8 cellular contexts compared by ENCODE assay signal in genomic region chr3:53131136-53131495, GRCh38. TPM values are rescaled to one million over a fixed set of nuclear protein-coding genes. Genes with fewer than 3 reads are reported as not detected.
DNase-seq lines count a peak whose midpoint lies in the region; FAIRE-seq and TF ChIP-seq lines count a peak whose summit lies in the region.

No MANE protein-coding gene starts in this region.

- peak overlapping the region in 1 of 2 experiments; percentile 43 for H2BK12ac ChIP-seq in mesenchymal stem cell (ENCODE audit: low read length in 2 of 2)

- no peaks in the 10 kb centered on the region for H3K27me3 Mint-ChIP-seq in activated naive CD4-positive, alpha-beta T cell treated with anti-CD3 and anti-CD28 coated beads, Interleukin-2, amount 50 U/mL, for 24 hours
- H3K27me3 Mint-ChIP-seq in astrocyte (ENCODE audit: low read depth, unreplicated experiment) (peaks cover 3% of the 10 kb centered on the region), type B pancreatic cell (no peaks in the 10 kb centered on the region)

- peak overlapping the region; percentile 95 for H2AFZ ChIP-seq in astrocyte (ENCODE audit: low read depth, low read length)
- H2AFZ ChIP-seq in mesenchymal stem cell (ENCODE audit: low read depth, low read length): peak overlapping the region; percentile 56

- H3K36me3 ChIP-seq in astrocyte (ENCODE audit: insufficient read depth, low read length): no peaks in the 10 kb centered on the region
- H3K36me3 ChIP-seq in mesenchymal stem cell (ENCODE audit: control insufficient read depth in 1 of 2, insufficient read depth in 2 of 2, low read depth in 1 of 2, low read length in 2 of 2): peaks cover 0 to 11% of the 10 kb centered on the region in 2 experiments

- H3K36me3 Mint-ChIP-seq in activated naive CD4-positive, alpha-beta T cell treated with anti-CD3 and anti-CD28 coated beads, Interleukin-2, amount 50 U/mL, for 24 hours: no peaks in the 10 kb centered on the region
- no peaks in the 10 kb centered on the region for H3K36me3 Mint-ChIP-seq in astrocyte (ENCODE audit: low read depth, unreplicated experiment)
- no peaks in the 10 kb centered on the region for H3K36me3 Mint-ChIP-seq in type B pancreatic cell

- 97% methylated on average over 4 of the region's 4 CpGs for WGBS in mesenchymal stem cell

- H3K4me1 ChIP-seq in astrocyte (ENCODE audit: insufficient read depth, low read length) (peaks cover 16% of the 10 kb centered on the region), mesenchymal stem cell (ENCODE audit: control insufficient read depth, insufficient read depth, low read depth, low read length) (peaks cover 4% of the 10 kb centered on the region)

- H2AK5ac ChIP-seq in mesenchymal stem cell (ENCODE audit: low read length, severe bottlenecking): peak overlapping the region; percentile 12

- H4K20me1 ChIP-seq in astrocyte (ENCODE audit: insufficient read depth, low read length): no peaks in the 10 kb centered on the region

- FAIRE-seq in astrocyte (lab: Jason Lieb, UNC): no peak

- no peak for DNase-seq in activated naive CD4-positive, alpha-beta T cell treated with anti-CD3 and anti-CD28 coated beads, Interleukin-2, amount 50 U/mL, for 16 hours
- DNase-seq in astrocyte (ENCODE audit: low read depth) (no peak), mesenchymal stem cell (no peak), type B pancreatic cell (ENCODE audit: extremely low spot score, unreplicated experiment) (no peak), COLO829 (ENCODE audit: low spot score) (no peak), AG08395 (ENCODE audit: low spot score) (no peak), NCI-H1694 treated with DMSO at 0.1 percent for 48 hours (lab: John Stamatoyannopoulos, UW) (no peak)

- peaks cover 24% of the 10 kb centered on the region for H3K4me1 Mint-ChIP-seq in activated naive CD4-positive, alpha-beta T cell treated with anti-CD3 and anti-CD28 coated beads, Interleukin-2, amount 50 U/mL, for 24 hours
- H3K4me1 Mint-ChIP-seq in astrocyte (ENCODE audit: low read depth, unreplicated experiment): peaks cover 19% of the 10 kb centered on the region
- peaks cover 22% of the 10 kb centered on the region for H3K4me1 Mint-ChIP-seq in type B pancreatic cell (ENCODE audit: unreplicated experiment)

- H3K23ac ChIP-seq in mesenchymal stem cell (ENCODE audit: low read length in 2 of 2): no peak overlapping the region

- H3K27ac ChIP-seq in astrocyte (ENCODE audit: low read depth, low read length) (peak overlapping the region; percentile 90), mesenchymal stem cell (ENCODE audit: low read length, poor library complexity, severe bottlenecking) (no peak overlapping the region)

- peak overlapping the region; percentile 22 for H4K91ac ChIP-seq in mesenchymal stem cell (ENCODE audit: low read length)

- H2BK120ac ChIP-seq in mesenchymal stem cell (ENCODE audit: low read depth, low read length): no peak overlapping the region

- H3K9ac ChIP-seq in astrocyte (ENCODE audit: low read length): peak overlapping the region; percentile 94
- H3K9ac ChIP-seq in mesenchymal stem cell (ENCODE audit: low read length): peak overlapping the region; percentile 93

- H4K8ac ChIP-seq in mesenchymal stem cell (ENCODE audit: low read length): peak overlapping the region; percentile 73

- H3K4me2 ChIP-seq in astrocyte (ENCODE audit: low read length) (peak overlapping the region; percentile 94), mesenchymal stem cell (ENCODE audit: low read length, poor library complexity, severe bottlenecking) (no peak overlapping the region)

- H2BK5ac ChIP-seq in mesenchymal stem cell (ENCODE audit: low read depth, low read length, poor library complexity, severe bottlenecking): no peak overlapping the region

- H3K9me3 ChIP-seq in astrocyte (ENCODE audit: insufficient read depth, low read depth, low read length) (no peaks in the 10 kb centered on the region), mesenchymal stem cell (ENCODE audit: control insufficient read depth, low read length) (no peaks in the 10 kb centered on the region)

- peaks cover 16% of the 10 kb centered on the region for H3K79me1 ChIP-seq in mesenchymal stem cell (replicated peaks; ENCODE audit: low read length, poor library complexity, severe bottlenecking)

- H2BK15ac ChIP-seq in mesenchymal stem cell (ENCODE audit: low read depth, poor library complexity, severe bottlenecking): no peak overlapping the region

- no peak overlapping the region for H3K4me3 ChIP-seq in astrocyte (ENCODE audit: insufficient read depth, low read depth, low read length)
- H3K4me3 ChIP-seq in mesenchymal stem cell (ENCODE audit: insufficient read depth in 1 of 2, low read depth in 1 of 2, low read length in 2 of 2): peak overlapping the region in 1 of 2 experiments; percentile 90

- TF ChIP-seq CTCF in astrocyte (IDR thresholded peaks at IDR 0.05; ENCODE audit: insufficient read depth, low read depth, low read length): no peak
- TF ChIP-seq CTCF in type B pancreatic cell (conservative IDR thresholded peaks at IDR 0.05): no peak

- H3K14ac ChIP-seq in mesenchymal stem cell (ENCODE audit: low read length in 2 of 2): no peak overlapping the region

- peak overlapping the region in 1 of 2 experiments; percentile 64 for H3K4ac ChIP-seq in mesenchymal stem cell (ENCODE audit: low read depth in 1 of 2, low read length in 2 of 2)

- H3K27ac Mint-ChIP-seq in activated naive CD4-positive, alpha-beta T cell treated with anti-CD3 and anti-CD28 coated beads, Interleukin-2, amount 50 U/mL, for 24 hours: peak overlapping the region; percentile 97
- H3K27ac Mint-ChIP-seq in astrocyte (ENCODE audit: unreplicated experiment): peak overlapping the region; percentile 98
- H3K27ac Mint-ChIP-seq in type B pancreatic cell: peak overlapping the region; percentile 95

- H3K4me3 Mint-ChIP-seq in activated naive CD4-positive, alpha-beta T cell treated with anti-CD3 and anti-CD28 coated beads, Interleukin-2, amount 50 U/mL, for 24 hours: peak overlapping the region; percentile 89
- H3K4me3 Mint-ChIP-seq in astrocyte (ENCODE audit: unreplicated experiment) (peak overlapping the region; percentile 96), type B pancreatic cell (peak overlapping the region; percentile 93)

- H3K9me3 Mint-ChIP-seq in activated naive CD4-positive, alpha-beta T cell treated with anti-CD3 and anti-CD28 coated beads, Interleukin-2, amount 50 U/mL, for 24 hours: no peaks in the 10 kb centered on the region
- H3K9me3 Mint-ChIP-seq in astrocyte (ENCODE audit: unreplicated experiment) (peaks cover 3% of the 10 kb centered on the region), type B pancreatic cell (no peaks in the 10 kb centered on the region)

- no peaks in the 10 kb centered on the region for H3K27me3 ChIP-seq in astrocyte (ENCODE audit: insufficient read depth, low read length)
- H3K27me3 ChIP-seq in mesenchymal stem cell (ENCODE audit: control insufficient read depth in 1 of 2, insufficient read depth in 1 of 2, low read length in 2 of 2): no peaks in the 10 kb centered on the region

- H3K79me2 ChIP-seq in astrocyte (ENCODE audit: insufficient read depth, low read length): peaks cover 20% of the 10 kb centered on the region

- peak overlapping the region in 1 of 2 experiments; percentile 29 for H3K18ac ChIP-seq in mesenchymal stem cell (ENCODE audit: low read depth in 1 of 2, low read length in 2 of 2)

RNA-seq across cellular contexts. Expression of gene RFT1, which starts 0.9 kb away (rescaled TPM):
- total RNA-seq in astrocyte: 19.2 and 23.0 TPM in 2 replicates
- polyA plus RNA-seq in mesenchymal stem cell (2013, experiment 1 of 2): 10.1 TPM
- 10.0 TPM for polyA plus RNA-seq in mesenchymal stem cell (2013, experiment 2 of 2)
- total RNA-seq in type B pancreatic cell (ENCODE audit: low replicate concordance): 23.4 and 31.0 TPM in 2 replicates

RNA-seq across cellular contexts. Expression of gene PRKCD, which starts 29.9 kb away (rescaled TPM):
- total RNA-seq in astrocyte (25.4 and 28.8 TPM in 2 replicates), type B pancreatic cell (ENCODE audit: low replicate concordance) (24.0 and 37.4 TPM in 2 replicates)
- 16.8 TPM for polyA plus RNA-seq in mesenchymal stem cell (2013, experiment 1 of 2)
- 15.8 TPM for polyA plus RNA-seq in mesenchymal stem cell (2013, experiment 2 of 2)
